1 cellular context compared by ENCODE assay signal in the genomic region with DNA sequence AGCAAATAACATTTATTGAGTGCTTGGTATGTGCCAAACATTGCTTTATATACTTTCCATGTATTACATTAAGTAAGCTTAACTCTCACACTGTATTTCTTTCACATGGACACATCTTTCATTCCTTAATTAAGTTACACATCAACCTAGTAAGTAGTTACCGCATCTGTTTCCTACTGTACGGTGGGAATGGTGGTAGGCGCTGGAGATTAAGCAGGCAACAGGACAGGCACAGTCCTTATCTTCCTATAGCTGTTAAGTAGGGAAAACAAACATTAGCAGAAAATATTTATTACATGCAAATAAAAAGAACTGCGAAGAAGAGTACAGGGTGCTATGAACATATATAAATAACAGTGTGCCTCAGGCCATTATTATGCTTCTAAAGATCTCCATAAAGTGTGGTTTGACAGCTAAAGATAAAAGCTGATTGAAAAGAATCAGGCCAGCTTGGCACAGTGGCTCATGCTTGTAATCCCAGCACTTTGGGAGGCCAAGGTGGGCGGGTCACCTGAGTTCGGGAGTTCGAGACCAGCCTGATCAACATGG.
TF ChIP-seq lines count a peak whose summit lies in the region.

No MANE protein-coding gene starts in this region.

TF ChIP-seq in SK-N-SH treated with all-trans-retinoic acid at 6 μM for 48 hours, 23 proteins besides CTCF, POLR2A, EP300 and RAD21 (continued from another document):
- TF ChIP-seq, protein P1, sequence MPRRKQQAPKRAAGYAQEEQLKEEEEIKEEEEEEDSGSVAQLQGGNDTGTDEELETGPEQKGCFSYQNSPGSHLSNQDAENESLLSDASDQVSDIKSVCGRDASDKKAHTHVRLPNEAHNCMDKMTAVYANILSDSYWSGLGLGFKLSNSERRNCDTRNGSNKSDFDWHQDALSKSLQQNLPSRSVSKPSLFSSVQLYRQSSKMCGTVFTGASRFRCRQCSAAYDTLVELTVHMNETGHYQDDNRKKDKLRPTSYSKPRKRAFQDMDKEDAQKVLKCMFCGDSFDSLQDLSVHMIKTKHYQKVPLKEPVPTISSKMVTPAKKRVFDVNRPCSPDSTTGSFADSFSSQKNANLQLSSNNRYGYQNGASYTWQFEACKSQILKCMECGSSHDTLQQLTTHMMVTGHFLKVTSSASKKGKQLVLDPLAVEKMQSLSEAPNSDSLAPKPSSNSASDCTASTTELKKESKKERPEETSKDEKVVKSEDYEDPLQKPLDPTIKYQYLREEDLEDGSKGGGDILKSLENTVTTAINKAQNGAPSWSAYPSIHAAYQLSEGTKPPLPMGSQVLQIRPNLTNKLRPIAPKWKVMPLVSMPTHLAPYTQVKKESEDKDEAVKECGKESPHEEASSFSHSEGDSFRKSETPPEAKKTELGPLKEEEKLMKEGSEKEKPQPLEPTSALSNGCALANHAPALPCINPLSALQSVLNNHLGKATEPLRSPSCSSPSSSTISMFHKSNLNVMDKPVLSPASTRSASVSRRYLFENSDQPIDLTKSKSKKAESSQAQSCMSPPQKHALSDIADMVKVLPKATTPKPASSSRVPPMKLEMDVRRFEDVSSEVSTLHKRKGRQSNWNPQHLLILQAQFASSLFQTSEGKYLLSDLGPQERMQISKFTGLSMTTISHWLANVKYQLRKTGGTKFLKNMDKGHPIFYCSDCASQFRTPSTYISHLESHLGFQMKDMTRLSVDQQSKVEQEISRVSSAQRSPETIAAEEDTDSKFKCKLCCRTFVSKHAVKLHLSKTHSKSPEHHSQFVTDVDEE (CRISPR knock-in tag; IDR thresholded peaks at IDR 0.05) = 0 out of 2 replicates have a peak, but pooled peaks have one; percentile 42
- TF ChIP-seq, protein P2, sequence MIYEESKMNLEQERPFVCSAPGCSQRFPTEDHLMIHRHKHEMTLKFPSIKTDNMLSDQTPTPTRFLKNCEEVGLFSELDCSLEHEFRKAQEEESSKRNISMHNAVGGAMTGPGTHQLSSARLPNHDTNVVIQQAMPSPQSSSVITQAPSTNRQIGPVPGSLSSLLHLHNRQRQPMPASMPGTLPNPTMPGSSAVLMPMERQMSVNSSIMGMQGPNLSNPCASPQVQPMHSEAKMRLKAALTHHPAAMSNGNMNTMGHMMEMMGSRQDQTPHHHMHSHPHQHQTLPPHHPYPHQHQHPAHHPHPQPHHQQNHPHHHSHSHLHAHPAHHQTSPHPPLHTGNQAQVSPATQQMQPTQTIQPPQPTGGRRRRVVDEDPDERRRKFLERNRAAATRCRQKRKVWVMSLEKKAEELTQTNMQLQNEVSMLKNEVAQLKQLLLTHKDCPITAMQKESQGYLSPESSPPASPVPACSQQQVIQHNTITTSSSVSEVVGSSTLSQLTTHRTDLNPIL (CRISPR knock-in tag; IDR thresholded peaks at IDR 0.05; ENCODE audit: low read depth) = no peak
